In the genomic region with DNA sequence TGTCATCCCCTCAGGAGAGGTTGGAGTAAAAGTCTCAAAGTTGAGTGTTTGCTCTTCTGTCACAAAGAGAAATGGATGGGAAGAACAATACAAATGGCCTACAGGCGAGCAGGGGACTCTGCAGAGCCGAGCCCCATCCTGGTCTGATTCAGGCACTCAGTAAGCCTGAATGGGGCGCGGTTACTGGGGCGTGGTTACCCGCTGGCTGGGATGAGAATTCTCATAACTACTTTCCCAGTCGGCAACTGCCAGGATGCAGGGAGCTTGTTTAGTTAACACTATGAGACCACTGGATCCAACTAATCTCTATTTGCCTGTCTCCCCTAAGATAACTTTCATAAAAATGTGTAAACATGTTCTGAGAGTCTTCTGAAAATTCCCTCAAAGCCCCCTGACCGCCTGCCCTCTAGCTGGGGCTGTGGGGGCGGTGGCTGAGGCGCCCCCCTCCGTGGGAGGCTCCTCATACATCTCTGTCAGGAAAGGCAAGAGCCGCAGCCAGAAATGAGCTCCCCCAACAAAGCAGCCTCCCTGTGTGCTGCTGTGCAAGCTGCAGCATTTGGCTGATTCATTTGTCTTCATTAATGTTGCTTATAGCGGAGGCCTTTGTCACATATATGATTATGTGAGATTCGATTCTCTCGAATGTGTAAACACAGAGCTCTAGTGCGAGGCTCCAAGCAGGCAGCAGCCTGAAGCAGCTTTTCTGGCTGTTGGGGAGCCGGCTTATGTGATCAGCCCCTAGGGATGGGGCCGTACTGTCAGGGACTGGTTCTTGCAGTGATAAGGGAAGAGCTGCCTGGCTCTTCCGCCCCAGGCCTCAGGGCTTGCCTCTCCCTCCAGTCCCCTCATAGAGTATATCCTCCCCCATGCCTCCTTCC, we compare ENCODE assay signal across 9 cellular contexts.
DNase-seq lines count a peak whose midpoint lies in the region; ATAC-seq, FAIRE-seq and TF ChIP-seq lines count a peak whose summit lies in the region.
"Had no signal": no experiment of that assay in that cellular context is flagged by ENCODE, and none has a peak within 500 bp of the region (broad histone marks: within the 10 kb centered on the region; RNA-seq: fewer than 3 reads in every experiment).

No MANE protein-coding gene starts in this region.

- intact Hi-C loops in activated T-helper 2 cell treated with anti-CD3 and anti-CD28 coated beads, Interferon-gamma antibody, Interleukin-2, Interleukin-4, amounts not matched to agents 10 μg/mL and 5 μg/mL and 100 μg/mL, durations not matched to agents 14 hours and 24 hours and 36 hours (cut with micrococcal nuclease): no loop called here

- H3K4me1 Mint-ChIP-seq in activated T-helper 2 cell treated with anti-CD3 and anti-CD28 coated beads, Interferon-gamma antibody, Interleukin-2, Interleukin-4, amounts not matched to agents 10 μg/mL and 5 μg/mL and 100 μg/mL, durations not matched to agents 14 hours and 24 hours and 36 hours (ENCODE audit: low read depth): peaks cover 22% of the 10 kb centered on the region

- no peaks in the 10 kb centered on the region for H3K79me2 ChIP-seq in keratinocyte (ENCODE audit: control insufficient read depth, insufficient read depth, low read length)

- no peak for ATAC-seq in GM19452 (IDR thresholded peaks at IDR 0.05; ENCODE audit: unreplicated experiment)
- no peak for ATAC-seq in GM18861 (IDR thresholded peaks at IDR 0.05; ENCODE audit: unreplicated experiment)

- FAIRE-seq in keratinocyte (lab: Jason Lieb, UNC) (no peak), urothelium cell line (lab: Jason Lieb, UNC) (no peak)

- peak overlapping the region; percentile 14 for H3K9ac ChIP-seq in keratinocyte (ENCODE audit: control insufficient read depth, extremely low read depth, insufficient read depth, low read length)

- dilution Hi-C loops in keratinocyte (cut with MboI; ENCODE audit: extremely low pct_ligation_motif_present, low sequenced_read_pairs): no loop called here

- TF ChIP-seq CTCF in WERI-Rb-1 (IDR thresholded peaks at IDR 0.05; ENCODE audit: low read depth, low read length) (no peak), keratinocyte (optimal IDR thresholded peaks at IDR 0.05 in 1 of 3, IDR thresholded peaks at IDR 0.05 in 1 of 3, conservative IDR thresholded peaks at IDR 0.05 in 1 of 3; ENCODE audit: extremely low read depth in 1 of 3, insufficient read depth in 2 of 3, low read length in 3 of 3) (no peak)

- no peaks in the 10 kb centered on the region for H4K20me1 ChIP-seq in keratinocyte (ENCODE audit: control insufficient read depth, extremely low read depth, insufficient read depth, low read length)

- H3K27me3 ChIP-seq in WERI-Rb-1 (ENCODE audit: insufficient read depth, low read depth, severe bottlenecking): no peaks in the 10 kb centered on the region
- H3K27me3 ChIP-seq in keratinocyte (ENCODE audit: control insufficient read depth, extremely low read depth, insufficient read depth, low read length): no peaks in the 10 kb centered on the region

- peaks cover 14% of the 10 kb centered on the region for H3K27me3 Mint-ChIP-seq in activated T-helper 2 cell treated with anti-CD3 and anti-CD28 coated beads, Interferon-gamma antibody, Interleukin-2, Interleukin-4, amounts not matched to agents 10 μg/mL and 5 μg/mL and 100 μg/mL, durations not matched to agents 14 hours and 24 hours and 36 hours (ENCODE audit: low read depth)

- H3K4me3 ChIP-seq in WERI-Rb-1 (ENCODE audit: low read depth, low read length) (peak overlapping the region; percentile 14), keratinocyte (ENCODE audit: control insufficient read depth in 2 of 3, extremely low read depth in 1 of 3, insufficient read depth in 2 of 3, low read depth in 1 of 3, low read length in 3 of 3) (no peak overlapping the region)

- H3K4me1 ChIP-seq in keratinocyte (ENCODE audit: control insufficient read depth, extremely low read depth, insufficient read depth, low read length): peaks cover 47% of the 10 kb centered on the region

- no peaks in the 10 kb centered on the region for H3K36me3 ChIP-seq in WERI-Rb-1
- H3K36me3 ChIP-seq in keratinocyte (ENCODE audit: control insufficient read depth in 2 of 2, extremely low read depth in 1 of 2, insufficient read depth in 2 of 2, low read length in 2 of 2): no peaks in the 10 kb centered on the region

- no peaks in the 10 kb centered on the region for H3K36me3 Mint-ChIP-seq in activated T-helper 2 cell treated with anti-CD3 and anti-CD28 coated beads, Interferon-gamma antibody, Interleukin-2, Interleukin-4, amounts not matched to agents 10 μg/mL and 5 μg/mL and 100 μg/mL, durations not matched to agents 14 hours and 24 hours and 36 hours (ENCODE audit: low read depth)

- no peak overlapping the region for H2AFZ ChIP-seq in keratinocyte (ENCODE audit: control insufficient read depth, low read length)

- H3K9me1 ChIP-seq in keratinocyte (ENCODE audit: control insufficient read depth, extremely low read depth, insufficient read depth, low read length): peaks cover 3% of the 10 kb centered on the region

- H3K9me3 Mint-ChIP-seq in activated T-helper 2 cell treated with anti-CD3 and anti-CD28 coated beads, Interferon-gamma antibody, Interleukin-2, Interleukin-4, amounts not matched to agents 10 μg/mL and 5 μg/mL and 100 μg/mL, durations not matched to agents 14 hours and 24 hours and 36 hours: no peaks in the 10 kb centered on the region

- H3K27ac ChIP-seq in WERI-Rb-1 (peak overlapping the region; percentile 8), keratinocyte (ENCODE audit: control insufficient read depth, insufficient read depth, low read length) (peak overlapping the region; percentile 76)

- H3K4me3 Mint-ChIP-seq in activated T-helper 2 cell treated with anti-CD3 and anti-CD28 coated beads, Interferon-gamma antibody, Interleukin-2, Interleukin-4, amounts not matched to agents 10 μg/mL and 5 μg/mL and 100 μg/mL, durations not matched to agents 14 hours and 24 hours and 36 hours (ENCODE audit: low read depth): no peak overlapping the region

- peak; percentile 27 for DNase-seq in NCI-H1436 (lab: John Stamatoyannopoulos, UW)
- no peak for DNase-seq in NCI-H1436 treated with DMSO at 0.1 percent for 48 hours (lab: John Stamatoyannopoulos, UW)
- peak; percentile 59 for DNase-seq in WERI-Rb-1
- DNase-seq in keratinocyte (ENCODE audit: low read depth, low spot score): no peak
- peak; percentile 49 for DNase-seq in urothelium cell line (ENCODE audit: low spot score)
- DNase-seq in activated T-helper 2 cell treated with anti-CD3 and anti-CD28 coated beads, Interferon-gamma antibody, Interleukin-2, Interleukin-4, amounts not matched to agents 10 μg/mL and 5 μg/mL and 100 μg/mL, durations not matched to agents 14 hours and 24 hours and 36 hours (ENCODE audit: low spot score): no peak
- DNase-seq: ACHN had no signal

- H3K9me3 ChIP-seq in WERI-Rb-1 (ENCODE audit: severe bottlenecking): no peaks in the 10 kb centered on the region
- H3K9me3 ChIP-seq in keratinocyte (ENCODE audit: control insufficient read depth, low read depth, low read length): no peaks in the 10 kb centered on the region

- peak overlapping the region; percentile 9 for H3K4me2 ChIP-seq in keratinocyte (ENCODE audit: control insufficient read depth, extremely low read depth, insufficient read depth, low read depth, low read length)

- no peak overlapping the region for H3K27ac Mint-ChIP-seq in activated T-helper 2 cell treated with anti-CD3 and anti-CD28 coated beads, Interferon-gamma antibody, Interleukin-2, Interleukin-4, amounts not matched to agents 10 μg/mL and 5 μg/mL and 100 μg/mL, durations not matched to agents 14 hours and 24 hours and 36 hours

Comparison
In these comparisons a context has a peak if more than half of its experiments do, and no peak if none do; other contexts are left out.
1. DNase-seq: peak in NCI-H1436 (single experiment), WERI-Rb-1 (single experiment) and urothelium cell line (single experiment); none in NCI-H1436 treated with DMSO at 0.1 percent for 48 hours (single experiment), keratinocyte (single experiment) and activated T-helper 2 cell treated with anti-CD3 and anti-CD28 coated beads, Interferon-gamma antibody, Interleukin-2, Interleukin-4, amounts not matched to agents 10 μg/mL and 5 μg/mL and 100 μg/mL, durations not matched to agents 14 hours and 24 hours and 36 hours (single experiment).